Comparison of ENCODE assay signal across 7 cellular contexts in the genomic region with DNA sequence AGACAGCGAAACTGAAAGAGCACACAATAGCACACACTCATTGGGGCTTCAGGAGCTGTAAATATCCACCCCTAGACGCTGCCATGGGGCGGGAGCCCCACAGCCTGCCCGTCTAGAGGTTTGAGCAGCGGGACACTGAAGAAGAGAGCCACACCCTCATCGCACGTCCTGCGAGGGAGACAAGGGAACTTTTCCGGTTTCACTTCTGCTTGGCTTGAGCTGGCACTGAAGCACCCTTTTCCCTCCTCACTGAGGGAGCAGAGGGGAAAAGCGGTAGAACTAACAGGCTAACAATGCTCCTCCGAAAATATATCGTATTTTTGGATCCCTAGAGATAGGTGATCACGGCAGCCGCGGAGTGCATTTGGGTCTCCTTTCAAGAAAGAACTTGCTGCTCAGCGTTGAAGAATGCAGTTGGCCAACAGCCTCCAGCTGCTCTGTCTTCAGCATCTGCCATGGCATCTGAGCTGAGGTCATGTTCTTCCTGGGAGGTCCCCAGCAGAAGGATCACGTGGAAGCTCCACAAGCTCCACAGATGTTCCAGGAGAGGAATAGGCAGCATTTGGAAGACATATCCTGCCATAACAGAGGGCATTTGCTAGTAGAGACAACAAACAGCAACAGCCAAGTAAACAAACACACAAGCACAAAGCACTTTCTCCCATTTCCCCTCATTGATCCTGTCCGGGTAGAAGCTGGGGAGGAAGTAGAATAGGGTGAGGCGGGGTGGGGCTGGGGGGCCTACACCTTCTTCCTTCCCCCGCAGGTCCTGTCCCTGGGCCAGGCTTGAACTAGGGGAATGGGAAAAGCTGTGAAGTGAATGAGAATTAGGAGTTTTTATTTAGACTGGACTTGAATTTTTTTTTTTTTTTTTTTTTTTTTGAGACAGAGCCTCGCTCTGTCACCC. TPM values are rescaled to one million over a fixed set of nuclear protein-coding genes. Genes with fewer than 3 reads are reported as not detected.
DNase-seq lines count a peak whose midpoint lies in the region; ATAC-seq and TF ChIP-seq lines count a peak whose summit lies in the region.

No MANE protein-coding gene starts in this region.

- TF ChIP-seq CTCF in PC-9 (conservative IDR thresholded peaks at IDR 0.05): no peak

- DNase-seq in PC-9 (peak; percentile 26 to 73), memory B cell (ENCODE audit: low spot score in 2 of 2) (peak; percentile 24 to 25), ureter (ENCODE audit: low spot score) (peak; percentile 65), NCI-H1105 (lab: John Stamatoyannopoulos, UW) (no peak)
- DNase-seq in central memory CD8-positive, alpha-beta T cell (ENCODE audit: low spot score in 2 of 2): no peak

- H3K27ac Mint-ChIP-seq in central memory CD8-positive, alpha-beta T cell (ENCODE audit: low read depth): no peak overlapping the region
- H3K27ac Mint-ChIP-seq in memory B cell: peak overlapping the region; percentile 70

- intact Hi-C loops in PC-9 (cut with micrococcal nuclease; ENCODE audit: unreplicated experiment): no loop called here

- no peaks in the 10 kb centered on the region for H3K27me3 ChIP-seq in PC-9 (ENCODE audit: insufficient read depth, low read depth)

- H3F3A ChIP-seq in PC-9 (ENCODE audit: insufficient read depth, low read depth): peaks cover 10% of the 10 kb centered on the region; the same call in 1 of the 2 replicates

- peak; percentile 54 for ATAC-seq in GM18498 (IDR thresholded peaks at IDR 0.05; ENCODE audit: unreplicated experiment)
- peak; percentile 75 for ATAC-seq in HG03025 (IDR thresholded peaks at IDR 0.05; ENCODE audit: low FRiP score, unreplicated experiment)
- peak; percentile 46 for ATAC-seq in central memory CD8-positive, alpha-beta T cell (replicated peaks; ENCODE audit: extremely low read depth, poor library complexity, severe bottlenecking)
- peak; percentile 92 for ATAC-seq in memory B cell (ENCODE audit: low read depth)

- no TSS peak for BruUV-seq in PC-9 (replicated peaks; lab: Mats Ljungman, UMichigan)

- POLR2A ChIA-PET in PC-9 (lab: Charles Lee; ENCODE audit: unreplicated experiment): interaction anchor here (0.5 to 0.6 kb wide), 2 partner anchors 33 to 209 kb away, joined by 3 to 7 read pairs; no protein-coding TSS in a partner anchor

- peaks cover 13% of the 10 kb centered on the region for H3K4me1 ChIP-seq in PC-9 (replicated peaks; ENCODE audit: insufficient read depth)

- H3K4me2 ChIP-seq in PC-9: peak overlapping the region; percentile 80

- H3K9me3 Mint-ChIP-seq in central memory CD8-positive, alpha-beta T cell: no peaks in the 10 kb centered on the region
- peaks cover 2% of the 10 kb centered on the region for H3K9me3 Mint-ChIP-seq in memory B cell

- peak overlapping the region; percentile 54 for H3K4me3 ChIP-seq in PC-9

- H3K4me3 Mint-ChIP-seq in central memory CD8-positive, alpha-beta T cell: peak overlapping the region; percentile 62
- peak overlapping the region; percentile 81 for H3K4me3 Mint-ChIP-seq in memory B cell

- H3K9me3 ChIP-seq in PC-9 (ENCODE audit: insufficient read depth, low read depth): no peaks in the 10 kb centered on the region

- peaks cover 9% of the 10 kb centered on the region for H3K4me1 Mint-ChIP-seq in central memory CD8-positive, alpha-beta T cell
- peaks cover 19% of the 10 kb centered on the region for H3K4me1 Mint-ChIP-seq in memory B cell

- CTCF ChIA-PET in PC-9 (lab: Charles Lee): interaction anchor here (0.7 kb wide), 1 partner anchor 856 kb away, joined by 7 read pairs; no protein-coding TSS in a partner anchor

- H3K36me3 ChIP-seq in PC-9 (ENCODE audit: low read depth): no peaks in the 10 kb centered on the region

- peaks cover 3% of the 10 kb centered on the region for H3K36me3 Mint-ChIP-seq in central memory CD8-positive, alpha-beta T cell (ENCODE audit: insufficient read depth)
- H3K36me3 Mint-ChIP-seq in memory B cell: no peaks in the 10 kb centered on the region

- peak overlapping the region; percentile 69 for H2AFZ ChIP-seq in PC-9

- H3K9me2 ChIP-seq in PC-9 (ENCODE audit: insufficient read depth): no peaks in the 10 kb centered on the region

- no peaks in the 10 kb centered on the region for H4K20me1 ChIP-seq in PC-9 (ENCODE audit: insufficient read depth)

- H3K27ac ChIP-seq in PC-9: no peak overlapping the region

- H3K79me2 ChIP-seq in PC-9 (ENCODE audit: low read depth): no peaks in the 10 kb centered on the region

- peaks cover 28% of the 10 kb centered on the region for H3K27me3 Mint-ChIP-seq in central memory CD8-positive, alpha-beta T cell
- H3K27me3 Mint-ChIP-seq in memory B cell: no peaks in the 10 kb centered on the region

RNA-seq across cellular contexts. Expression of gene ALOX5AP, which starts 44.8 kb away (rescaled TPM):
- not detected in 2 replicates for total RNA-seq in PC-9 (2021)
- 10.7 TPM for total RNA-seq in ureter

Comparison
In these comparisons a context has a peak if more than half of its experiments do, and no peak if none do; other contexts are left out.
1. DNase-seq: peak in PC-9 (2 of 2), memory B cell (2 of 2) and ureter (single experiment); none in central memory CD8-positive, alpha-beta T cell (0 of 2) and NCI-H1105 (single experiment).
2. RNA of gene ALOX5AP, which starts 44.8 kb away (total RNA-seq): 10.7 TPM in ureter (single experiment); not detected in PC-9; every median in the first group is over 10 times any median in the second.
3. Peak in every context shown above with its lines, with median percentiles within 50 percentile points of each other: ATAC-seq.